Comparison of ENCODE assay signal across 14 cellular contexts in the genomic region with DNA sequence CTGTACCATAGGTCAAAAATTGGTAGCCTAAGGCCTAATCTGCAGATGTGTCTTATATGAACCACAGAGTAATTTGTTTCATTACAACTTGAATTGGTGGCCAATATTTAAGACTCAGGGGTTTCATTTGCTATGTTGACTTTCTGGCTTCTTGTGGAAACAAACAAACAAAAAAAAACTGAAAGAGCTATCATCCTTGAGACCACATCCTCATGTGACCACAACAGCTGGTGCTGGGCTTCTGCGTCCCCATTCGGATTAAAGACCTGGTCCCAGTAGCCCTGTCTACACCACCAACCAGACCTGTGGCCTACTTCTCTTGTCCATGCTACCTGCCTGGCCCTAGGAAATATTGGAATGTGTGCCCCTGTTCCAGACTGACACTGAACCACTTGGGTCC.
DNase-seq lines count a peak whose midpoint lies in the region; ATAC-seq and TF ChIP-seq lines count a peak whose summit lies in the region.
"Had no signal": no experiment of that assay in that cellular context is flagged by ENCODE, and none has a peak within 500 bp of the region (broad histone marks: within the 10 kb centered on the region; RNA-seq: fewer than 3 reads in every experiment).

No MANE protein-coding gene starts in this region.

- H3K4me3 Mint-ChIP-seq in neural progenitor cell: no peak overlapping the region
- H3K4me3 Mint-ChIP-seq: CD4-positive, CD25-positive, alpha-beta regulatory T cell; stimulated activated naive CD8-positive, alpha-beta T cell treated with anti-CD3 and anti-CD28 coated beads, Interleukin-15, amount 100 ng/mL, for 72 hours had no signal

- H4K20me1 ChIP-seq in PC-3 (ENCODE audit: low read length): no peaks in the 10 kb centered on the region
- H4K20me1 ChIP-seq in neural progenitor cell (ENCODE audit: low read depth): no peaks in the 10 kb centered on the region

- H3K79me2 ChIP-seq in PC-3 (ENCODE audit: low read length): no peaks in the 10 kb centered on the region
- H3K79me2 ChIP-seq in neural progenitor cell (ENCODE audit: low read depth): no peaks in the 10 kb centered on the region

- DNase-seq in PC-3 (no peak), neural progenitor cell (ENCODE audit: low spot score) (no peak), upper lobe of right lung (no peak)
- DNase-seq in activated CD4-positive, alpha-beta T cell treated with anti-CD3 and anti-CD28 coated beads, Interleukin-2, amount 50 U/mL, for 1 hour: no peak
- DNase-seq: activated CD4-positive, alpha-beta T cell treated with anti-CD3 and anti-CD28 coated beads, Interleukin-2, amount 50 U/mL, for 48 hours; CD4-positive, CD25-positive, alpha-beta regulatory T cell; GF-D8; NCI-H1436 treated with DMSO at 0.1 percent for 48 hours; stimulated activated naive CD8-positive, alpha-beta T cell treated with anti-CD3 and anti-CD28 coated beads, Interleukin-15, amount 100 ng/mL, for 72 hours had no signal

- no peak for TF ChIP-seq CTCF in PC-3 (conservative IDR thresholded peaks at IDR 0.05; ENCODE audit: low read depth, low read length)
- TF ChIP-seq CTCF in neural progenitor cell (IDR thresholded peaks at IDR 0.05): no peak
- no peak for TF ChIP-seq CTCF in upper lobe of right lung (IDR thresholded peaks at IDR 0.05)

- H3K36me3 ChIP-seq in PC-3 (ENCODE audit: low read depth, low read length): no peaks in the 10 kb centered on the region
- no peaks in the 10 kb centered on the region for H3K36me3 ChIP-seq in skeletal muscle tissue (ENCODE audit: control insufficient read depth in 3 of 3, insufficient read depth in 3 of 3, low read length in 3 of 3)
- H3K36me3 ChIP-seq in neural progenitor cell: no peaks in the 10 kb centered on the region
- no peaks in the 10 kb centered on the region for H3K36me3 ChIP-seq in upper lobe of right lung

- no peaks in the 10 kb centered on the region for H3K9me3 ChIP-seq in PC-3 (ENCODE audit: low read length)
- H3K9me3 ChIP-seq in skeletal muscle tissue (ENCODE audit: control insufficient read depth in 3 of 3, low read length in 3 of 3): no peaks in the 10 kb centered on the region
- H3K9me3 ChIP-seq in neural progenitor cell (ENCODE audit: low read depth): no peaks in the 10 kb centered on the region
- H3K9me3 ChIP-seq in upper lobe of right lung: no peaks in the 10 kb centered on the region

- H3K4me2 ChIP-seq in PC-3 (ENCODE audit: low read length): no peak overlapping the region
- no peak overlapping the region for H3K4me2 ChIP-seq in neural progenitor cell

- H2AFZ ChIP-seq in PC-3 (ENCODE audit: low read length): peak overlapping the region; percentile 42
- no peak overlapping the region for H2AFZ ChIP-seq in neural progenitor cell (replicated peaks)

- H3K4me1 Mint-ChIP-seq in neural progenitor cell: no peaks in the 10 kb centered on the region
- H3K4me1 Mint-ChIP-seq: CD4-positive, CD25-positive, alpha-beta regulatory T cell; stimulated activated naive CD8-positive, alpha-beta T cell treated with anti-CD3 and anti-CD28 coated beads, Interleukin-15, amount 100 ng/mL, for 72 hours had no signal

- no peaks in the 10 kb centered on the region for H3K9me3 Mint-ChIP-seq in neural progenitor cell
- H3K9me3 Mint-ChIP-seq: activated T-helper 2 cell treated with anti-CD3 and anti-CD28 coated beads, Interferon-gamma antibody, Interleukin-2, Interleukin-4, amounts not matched to agents 10 μg/mL and 5 μg/mL and 100 μg/mL, durations not matched to agents 14 hours and 24 hours and 36 hours; stimulated activated naive CD8-positive, alpha-beta T cell treated with anti-CD3 and anti-CD28 coated beads, Interleukin-15, amount 100 ng/mL, for 72 hours had no signal

- intact Hi-C loops in PC-3 (cut with micrococcal nuclease) (loop anchor here (1.0 kb wide), 1 partner anchor 82 kb away; no protein-coding TSS in a partner anchor), upper lobe of right lung (cut with DNase I) (no loop called here)

- no TSS peak for BruUV-seq in PC-3 (replicated peaks; lab: Mats Ljungman, UMichigan)

- peaks cover 26% of the 10 kb centered on the region for H3K4me1 ChIP-seq in PC-3 (ENCODE audit: insufficient read depth, low read length)
- H3K4me1 ChIP-seq in skeletal muscle tissue (ENCODE audit: control insufficient read depth in 3 of 3, insufficient read depth in 3 of 3, low read length in 3 of 3): peaks cover 10 to 17% (median 16%) of the 10 kb centered on the region in 3 donors
- H3K4me1 ChIP-seq in neural progenitor cell: no peaks in the 10 kb centered on the region
- no peaks in the 10 kb centered on the region for H3K4me1 ChIP-seq in upper lobe of right lung
- H3K4me1 ChIP-seq: foreskin keratinocyte had no signal

- H3K36me3 Mint-ChIP-seq in neural progenitor cell: no peaks in the 10 kb centered on the region
- H3K36me3 Mint-ChIP-seq: CD4-positive, CD25-positive, alpha-beta regulatory T cell had no signal

- H3K27ac Mint-ChIP-seq in neural progenitor cell: no peak overlapping the region
- H3K27ac Mint-ChIP-seq: activated T-helper 2 cell treated with anti-CD3 and anti-CD28 coated beads, Interferon-gamma antibody, Interleukin-2, Interleukin-4, amounts not matched to agents 10 μg/mL and 5 μg/mL and 100 μg/mL, durations not matched to agents 14 hours and 24 hours and 36 hours; CD4-positive, CD25-positive, alpha-beta regulatory T cell; stimulated activated naive CD8-positive, alpha-beta T cell treated with anti-CD3 and anti-CD28 coated beads, Interleukin-15, amount 100 ng/mL, for 72 hours had no signal

- ATAC-seq in GM19463 (IDR thresholded peaks at IDR 0.05; ENCODE audit: unreplicated experiment) (peak; percentile 52), HG02610 (IDR thresholded peaks at IDR 0.05; ENCODE audit: unreplicated experiment) (peak; percentile 66), PC-3 (no peak), upper lobe of right lung (no peak)
- ATAC-seq: stimulated activated naive CD8-positive, alpha-beta T cell treated with anti-CD3 and anti-CD28 coated beads, Interleukin-15, amount 100 ng/mL, for 72 hours had no signal

- H3K4me3 ChIP-seq in PC-3 (ENCODE audit: low read length) (no peak overlapping the region), skeletal muscle tissue (ENCODE audit: low read length in 3 of 3) (peak overlapping the region in 1 of 3 donors; percentile 27), neural progenitor cell (no peak overlapping the region), upper lobe of right lung (no peak overlapping the region)

- H3K27me3 ChIP-seq in PC-3 (ENCODE audit: low read length): no peaks in the 10 kb centered on the region
- H3K27me3 ChIP-seq in skeletal muscle tissue (ENCODE audit: control insufficient read depth in 3 of 3, insufficient read depth in 3 of 3, low read length in 3 of 3): no peaks in the 10 kb centered on the region
- no peaks in the 10 kb centered on the region for H3K27me3 ChIP-seq in neural progenitor cell
- H3K27me3 ChIP-seq in upper lobe of right lung: no peaks in the 10 kb centered on the region

- H3K27ac ChIP-seq in PC-3 (ENCODE audit: low read length) (peak overlapping the region; percentile 97), skeletal muscle tissue (ENCODE audit: low read depth, low read length) (peak overlapping the region; percentile 96), neural progenitor cell (no peak overlapping the region), upper lobe of right lung (no peak overlapping the region)
- H3K27ac ChIP-seq: foreskin keratinocyte had no signal

- peaks cover 4% of the 10 kb centered on the region for H3F3A ChIP-seq in PC-3 (ENCODE audit: low read length, unreplicated experiment)
- no peaks in the 10 kb centered on the region for H3F3A ChIP-seq in neural progenitor cell (ENCODE audit: low read depth)

- H3K9me2 ChIP-seq in PC-3 (replicated peaks; ENCODE audit: low read length): no peaks in the 10 kb centered on the region

- POLR2A ChIA-PET in PC-3 (lab: Charles Lee; ENCODE audit: unreplicated experiment): no interaction called here

- CTCF ChIA-PET in PC-3 (lab: Charles Lee): no interaction called here

- peaks cover 2% of the 10 kb centered on the region for H3K27me3 Mint-ChIP-seq in neural progenitor cell (ENCODE audit: insufficient read depth, low read depth)
- H3K27me3 Mint-ChIP-seq: CD4-positive, CD25-positive, alpha-beta regulatory T cell; stimulated activated naive CD8-positive, alpha-beta T cell treated with anti-CD3 and anti-CD28 coated beads, Interleukin-15, amount 100 ng/mL, for 72 hours had no signal

- H3K9ac ChIP-seq in PC-3 (ENCODE audit: low read length) (peak overlapping the region; percentile 21; the same call in 1 of the 2 replicates), skeletal muscle tissue (ENCODE audit: low read depth in 1 of 3, low read length in 3 of 3) (no peak overlapping the region), neural progenitor cell (no peak overlapping the region)

Comparison
In these comparisons a context has a peak if more than half of its experiments do, and no peak if none do; other contexts are left out.
1. ATAC-seq: peak in GM19463 (single experiment) and HG02610 (single experiment); none in PC-3 (single experiment) and upper lobe of right lung (single experiment).
2. H3K27ac ChIP-seq: peak in PC-3 (single experiment) and skeletal muscle tissue (single experiment); none in neural progenitor cell (single experiment) and upper lobe of right lung (single experiment).